Comparison of ENCODE assay signal across 29 cellular contexts in the genomic region with DNA sequence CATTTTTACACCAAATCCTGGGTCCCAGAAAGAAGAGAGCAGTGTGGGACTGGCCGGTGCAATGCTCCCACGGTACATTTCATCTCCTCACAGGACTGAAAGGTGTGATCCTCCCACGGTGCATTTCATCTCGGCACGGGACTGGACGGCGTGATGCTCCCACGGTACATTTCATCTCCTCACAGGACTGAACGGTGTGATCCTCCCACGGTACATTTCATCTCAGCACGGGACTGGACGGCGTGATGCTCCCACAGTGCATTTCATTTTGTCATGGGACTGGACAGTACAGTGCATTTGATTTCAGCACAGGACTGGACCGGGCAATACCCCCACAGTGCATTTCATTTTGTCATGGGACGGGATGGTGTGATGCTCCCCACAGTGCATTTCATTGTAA. TPM values are rescaled to one million over a fixed set of nuclear protein-coding genes. Genes with fewer than 3 reads are reported as not detected.
"Had no signal": no experiment of that assay in that cellular context is flagged by ENCODE, and none has a peak within 500 bp of the region (broad histone marks: within the 10 kb centered on the region; RNA-seq: fewer than 3 reads in every experiment).

No MANE protein-coding gene starts in this region.

- FAIRE-seq: astrocyte, endothelial cell of umbilical vein, frontal cortex, TTC549 had no signal

- DNase-seq: activated CD4-positive, alpha-beta T cell treated with anti-CD3 and anti-CD28 coated beads for 1 hour; activated CD4-positive, alpha-beta T cell treated with anti-CD3 and anti-CD28 coated beads, Interleukin-2, amount 50 U/mL, for 1 hour; activated CD8-positive, alpha-beta T cell treated with anti-CD3 and anti-CD28 coated beads, Interleukin-2, amount 10 ng/mL, durations not matched to agents 7 days and 5 days; activated gamma-delta T cell treated with Interleukin-2 at 50 U/mL for 16 hours; activated T-cell treated with anti-CD3 and anti-CD28 coated beads, Interleukin-2, amount 50 U/mL, for 1 hour; adrenal gland; colonic mucosa; dorsolateral prefrontal cortex; effector memory CD8-positive, alpha-beta T cell; hypothalamus; islet precursor cell; left cardiac atrium; nephron progenitor cell; occipital lobe; sigmoid colon; stimulated activated CD4-positive, alpha-beta T cell treated with anti-CD3 and anti-CD28 coated beads, Interleukin-2, amount 100 ng/mL, for 48 hours; stimulated activated CD8-positive, alpha-beta memory T cell treated with anti-CD3 and anti-CD28 coated beads, Interleukin-4, amount 100 ng/mL, for 48 hours; stimulated activated naive B cell treated with anti-CD40 and anti-IgM and Interleukin-4, amounts not matched to agents 10 μg/mL and 1 μg/mL and 100 μg/mL, for 72 hours; WERI-Rb-1 had no signal

- H3K27ac ChIP-seq: adrenal gland, colonic mucosa, dorsolateral prefrontal cortex, sigmoid colon, thoracic aorta, WERI-Rb-1 had no signal

- H3K36me3 ChIP-seq: adrenal gland, colonic mucosa, sigmoid colon, thoracic aorta, WERI-Rb-1 had no signal

- ATAC-seq: activated CD8-positive, alpha-beta T cell treated with anti-CD3 and anti-CD28 coated beads, Interleukin-2, amount 10 ng/mL, durations not matched to agents 7 days and 5 days; effector memory CD8-positive, alpha-beta T cell; esophagus mucosa had no signal

- H3K9me3 Mint-ChIP-seq: activated naive CD4-positive, alpha-beta T cell treated with anti-CD3 and anti-CD28 coated beads, Interleukin-2, amount 50 U/mL, for 24 hours; effector memory CD8-positive, alpha-beta T cell had no signal

- H3K4me3 Mint-ChIP-seq: activated CD8-positive, alpha-beta T cell treated with anti-CD3 and anti-CD28 coated beads, Interleukin-2, amount 10 ng/mL, durations not matched to agents 7 days and 5 days; activated naive CD4-positive, alpha-beta T cell treated with anti-CD3 and anti-CD28 coated beads, Interleukin-2, amount 50 U/mL, for 24 hours; effector memory CD8-positive, alpha-beta T cell; memory B cell; type B pancreatic cell had no signal

- H3K4me1 Mint-ChIP-seq: activated naive CD4-positive, alpha-beta T cell treated with anti-CD3 and anti-CD28 coated beads, Interleukin-2, amount 50 U/mL, for 24 hours had no signal

- H3K27me3 ChIP-seq: adrenal gland, colonic mucosa, dorsolateral prefrontal cortex had no signal

- H3K4me3 ChIP-seq: adrenal gland, colonic mucosa, dorsolateral prefrontal cortex, sigmoid colon, smooth muscle cell, thoracic aorta had no signal

- H3K27ac Mint-ChIP-seq: activated CD8-positive, alpha-beta T cell treated with anti-CD3 and anti-CD28 coated beads, Interleukin-2, amount 10 ng/mL, durations not matched to agents 7 days and 5 days; activated naive CD4-positive, alpha-beta T cell treated with anti-CD3 and anti-CD28 coated beads, Interleukin-2, amount 50 U/mL, for 24 hours; effector memory CD8-positive, alpha-beta T cell; memory B cell; stimulated activated naive B cell treated with anti-CD40 and anti-IgM and Interleukin-4, amounts not matched to agents 10 μg/mL and 1 μg/mL and 100 μg/mL, for 72 hours; type B pancreatic cell had no signal

- H3K4me2 ChIP-seq: smooth muscle cell had no signal

- H3K9me3 ChIP-seq: adrenal gland, colonic mucosa, sigmoid colon, thoracic aorta had no signal

- H3K4me1 ChIP-seq: colonic mucosa, sigmoid colon had no signal

RNA-seq across cellular contexts. Expression of a gene that starts 9.8 kb away (rescaled TPM):
- total RNA-seq: activated CD8-positive, alpha-beta T cell treated with anti-CD3 and anti-CD28 coated beads, Interleukin-2, amount 10 ng/mL, durations not matched to agents 7 days and 5 days; astrocyte; endothelial cell of umbilical vein; left cardiac atrium; sigmoid colon; thoracic aorta had no signal
- polyA plus RNA-seq: endothelial cell of umbilical vein had no signal
